Comparison of ENCODE assay signal across 29 cellular contexts in the genomic region with DNA sequence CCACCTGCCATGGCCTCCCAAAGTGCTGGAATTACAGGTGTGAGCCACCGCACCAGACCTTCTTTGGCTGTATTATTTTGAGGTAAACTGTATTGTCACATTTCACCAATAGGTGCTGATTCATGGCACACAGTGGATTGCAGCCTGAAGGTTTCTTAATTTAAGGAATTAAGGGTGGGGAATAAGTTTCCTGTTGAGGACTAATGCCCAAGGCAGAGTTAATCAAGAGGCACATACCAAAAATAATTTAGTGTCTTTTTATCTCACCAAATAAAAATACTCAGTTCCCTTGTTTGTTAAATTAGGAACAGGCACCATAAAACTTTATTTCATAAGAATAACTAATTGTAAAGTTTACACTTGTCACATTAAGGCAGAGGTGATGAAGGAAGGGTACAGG.
"Had no signal": no experiment of that assay in that cellular context is flagged by ENCODE, and none has a peak within 500 bp of the region (broad histone marks: within the 10 kb centered on the region; RNA-seq: fewer than 3 reads in every experiment).

No MANE protein-coding gene starts in this region.

- H3K9me3 ChIP-seq: left lung, lower lobe of right lung, neutrophil, ovary, right atrium auricular region, suprapubic skin, thoracic aorta, tibial artery, upper lobe of right lung had no signal

- H3K4me3 ChIP-seq: left lung, lower lobe of right lung, neural progenitor cell, ovary, right atrium auricular region, skin epidermis, suprapubic skin, thoracic aorta, tibial artery, upper lobe of right lung had no signal

- H3K27ac ChIP-seq: left lung, lower lobe of right lung, neural progenitor cell, neutrophil, ovary, right atrium auricular region, suprapubic skin, thoracic aorta, tibial artery, upper lobe of right lung had no signal

- ATAC-seq: left colon, left lung, lower lobe of right lung, natural killer cell, sciatic nerve, upper lobe of right lung had no signal

- H3K9me3 Mint-ChIP-seq: immature natural killer cell; mesothelial cell of epicardium; naive B cell; natural killer cell; nephron progenitor cell; stimulated activated naive CD8-positive, alpha-beta T cell treated with anti-CD3 and anti-CD28 coated beads, Interleukin-15, Interleukin-2, amounts not matched to agents 100 ng/mL and 50 ng/mL, for 24 hours had no signal

- H3K36me3 ChIP-seq: left lung, lower lobe of right lung, neural progenitor cell, neutrophil, ovary, right atrium auricular region, suprapubic skin, thoracic aorta, tibial artery, upper lobe of right lung had no signal

- H2AFZ ChIP-seq: neural progenitor cell had no signal

- H3K9ac ChIP-seq: neural progenitor cell had no signal

- H3K27me3 Mint-ChIP-seq: naive B cell; progenitor cell of endocrine pancreas; stimulated activated naive CD8-positive, alpha-beta T cell treated with anti-CD3 and anti-CD28 coated beads, Interleukin-15, Interleukin-2, amounts not matched to agents 100 ng/mL and 50 ng/mL, for 24 hours had no signal

- H3K4me3 Mint-ChIP-seq: immature natural killer cell; mesothelial cell of epicardium; naive B cell; natural killer cell; nephron progenitor cell; neural progenitor cell; stimulated activated naive CD8-positive, alpha-beta T cell treated with anti-CD3 and anti-CD28 coated beads, Interleukin-15, Interleukin-2, amounts not matched to agents 100 ng/mL and 50 ng/mL, for 24 hours had no signal

- H3K27me3 ChIP-seq: left lung, neural progenitor cell, neutrophil, ovary, right atrium auricular region, suprapubic skin, tibial artery, upper lobe of right lung had no signal

- DNase-seq: hypothalamus; immature natural killer cell; kidney; left colon; left lung; lower lobe of right lung; mesendoderm; naive B cell; natural killer cell; nephron progenitor cell; ovary; stimulated activated CD4-positive, alpha-beta T cell treated with anti-CD3 and anti-CD28 coated beads, Interleukin-12 subunit alpha, Interleukin-12 subunit beta, amount 100 ng/mL, for 4 hours; stimulated activated CD4-positive, alpha-beta T cell treated with anti-CD3 and anti-CD28 coated beads, Interleukin-15, amount 100 ng/mL, for 24 hours; stimulated activated CD4-positive, alpha-beta T cell treated with anti-CD3 and anti-CD28 coated beads, Interleukin-2, amount 100 ng/mL, for 24 hours; stimulated activated CD4-positive, alpha-beta T cell treated with anti-CD3 and anti-CD28 coated beads, Interleukin-4, amount 100 ng/mL, for 1 hour; stimulated activated naive CD4-positive, alpha-beta T cell; tibial artery; trophoblast cell; upper lobe of right lung had no signal

- H3K36me3 Mint-ChIP-seq: natural killer cell had no signal

- H3K27ac Mint-ChIP-seq: mesothelial cell of epicardium; natural killer cell; nephron progenitor cell; neural progenitor cell; progenitor cell of endocrine pancreas; stimulated activated naive CD8-positive, alpha-beta T cell treated with anti-CD3 and anti-CD28 coated beads, Interleukin-15, Interleukin-2, amounts not matched to agents 100 ng/mL and 50 ng/mL, for 24 hours had no signal
